In the genomic region with DNA sequence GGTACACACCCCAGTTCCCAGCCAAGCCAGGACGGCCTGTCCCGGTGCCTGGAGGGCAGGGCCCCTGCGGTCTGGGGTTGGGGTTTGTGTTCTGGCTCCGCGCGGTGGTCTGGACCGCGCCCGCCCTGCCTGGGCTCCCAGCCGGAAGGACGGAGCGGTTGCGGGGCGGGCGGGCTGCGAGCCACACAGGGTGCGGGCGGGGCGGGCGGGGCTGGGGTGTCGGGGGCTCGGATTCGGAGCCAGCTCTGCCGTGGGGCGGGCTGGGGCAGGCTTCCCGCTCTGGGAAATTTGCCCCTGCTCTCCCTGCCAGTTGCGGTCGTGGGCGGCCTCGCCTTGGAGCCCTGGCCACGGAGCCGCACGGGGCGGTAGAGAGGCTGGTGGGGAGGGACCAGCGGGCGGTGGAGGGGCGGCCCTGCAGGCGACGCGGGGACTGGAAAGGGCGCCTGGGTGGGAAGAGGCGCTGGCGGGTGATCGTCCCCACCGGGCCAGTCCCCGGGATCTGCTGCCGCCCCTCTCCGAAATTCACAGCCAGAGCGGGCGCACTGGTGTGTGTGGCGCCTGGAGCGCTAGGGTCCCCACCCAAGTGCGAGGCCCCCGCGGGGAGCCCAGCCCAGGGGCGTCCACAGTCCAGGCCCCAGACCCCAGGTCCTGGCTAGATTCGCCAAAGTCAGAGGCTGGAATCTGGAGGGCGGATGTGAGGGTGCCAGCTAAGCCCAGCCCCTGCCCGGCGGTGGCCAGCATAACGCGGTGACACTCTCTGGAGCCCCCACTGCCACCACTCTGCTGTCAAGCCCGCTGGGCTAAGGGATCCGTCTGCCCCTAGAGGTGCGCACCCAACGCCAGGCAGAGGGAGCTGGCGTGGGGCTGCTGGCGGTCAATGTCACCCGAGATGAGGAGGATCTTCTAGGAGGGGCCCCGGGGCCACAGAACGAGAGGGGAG, we compare ENCODE assay signal across 17 cellular contexts. TPM values are rescaled to one million over a fixed set of nuclear protein-coding genes. Genes with fewer than 3 reads are reported as not detected.
DNase-seq lines count a peak whose midpoint lies in the region; ATAC-seq and TF ChIP-seq lines count a peak whose summit lies in the region.
"Had no signal": no experiment of that assay in that cellular context is flagged by ENCODE, and none has a peak within 500 bp of the region (broad histone marks: within the 10 kb centered on the region; RNA-seq: fewer than 3 reads in every experiment).

No MANE protein-coding gene starts in this region.

- no peak overlapping the region for H3K4me3 Mint-ChIP-seq in activated CD8-positive, alpha-beta T cell treated with anti-CD3 and anti-CD28 coated beads, Interleukin-2, amount 10 ng/mL, durations not matched to agents 7 days and 5 days
- H3K4me3 Mint-ChIP-seq: natural killer cell had no signal

- H3K27ac Mint-ChIP-seq in activated CD8-positive, alpha-beta T cell treated with anti-CD3 and anti-CD28 coated beads, Interleukin-2, amount 10 ng/mL, durations not matched to agents 7 days and 5 days: no peak overlapping the region
- H3K27ac Mint-ChIP-seq: natural killer cell had no signal

- WGBS in sigmoid colon, 2 donors: 11 to 40% methylated on average over 71 of the region's 71 CpGs

- H3K36me3 ChIP-seq in sigmoid colon: no peaks in the 10 kb centered on the region

- H3K4me1 ChIP-seq in sigmoid colon: peaks cover 0 to 13% (median 5%) of the 10 kb centered on the region in 4 donors

- POLR2A ChIA-PET in activated CD8-positive, alpha-beta T cell treated with anti-CD3 and anti-CD28 coated beads, Interleukin-2, amount 10 ng/mL, durations not matched to agents 7 days and 5 days (lab: Charles Lee): no interaction called here

- no peak for TF ChIP-seq POLR2A in sigmoid colon (IDR thresholded peaks at IDR 0.05)

- no peaks in the 10 kb centered on the region for H3K4me1 Mint-ChIP-seq in activated CD8-positive, alpha-beta T cell treated with anti-CD3 and anti-CD28 coated beads, Interleukin-2, amount 10 ng/mL, durations not matched to agents 7 days and 5 days (ENCODE audit: low read depth)
- H3K4me1 Mint-ChIP-seq: natural killer cell had no signal

- CTCF ChIA-PET in activated CD8-positive, alpha-beta T cell treated with anti-CD3 and anti-CD28 coated beads, Interleukin-2, amount 10 ng/mL, durations not matched to agents 7 days and 5 days (lab: Charles Lee): no interaction called here

- no peaks in the 10 kb centered on the region for H3K36me3 Mint-ChIP-seq in activated CD8-positive, alpha-beta T cell treated with anti-CD3 and anti-CD28 coated beads, Interleukin-2, amount 10 ng/mL, durations not matched to agents 7 days and 5 days (ENCODE audit: low read depth)
- H3K36me3 Mint-ChIP-seq: natural killer cell had no signal

- H3K27ac ChIP-seq in coronary artery: peak overlapping the region; percentile 3 to 53
- peak overlapping the region in 1 of 4 donors; percentile 28 for H3K27ac ChIP-seq in sigmoid colon
- H3K27ac ChIP-seq: KMS-11, skin epidermis had no signal

- H3K27me3 Mint-ChIP-seq in activated CD8-positive, alpha-beta T cell treated with anti-CD3 and anti-CD28 coated beads, Interleukin-2, amount 10 ng/mL, durations not matched to agents 7 days and 5 days (ENCODE audit: low read depth): no peaks in the 10 kb centered on the region

- peak overlapping the region; percentile 65 for H3K4me3 ChIP-seq in coronary artery
- peak overlapping the region; percentile 14 to 48 (median 26) for H3K4me3 ChIP-seq in sigmoid colon
- H3K4me3 ChIP-seq: lung had no signal

- peaks cover 14% of the 10 kb centered on the region for H3K9me3 Mint-ChIP-seq in activated CD8-positive, alpha-beta T cell treated with anti-CD3 and anti-CD28 coated beads, Interleukin-2, amount 10 ng/mL, durations not matched to agents 7 days and 5 days (ENCODE audit: insufficient read depth)

- peak; percentile 48 for ATAC-seq in left lobe of liver
- ATAC-seq in left colon: no peak
- ATAC-seq in activated CD8-positive, alpha-beta T cell treated with anti-CD3 and anti-CD28 coated beads, Interleukin-2, amount 10 ng/mL, durations not matched to agents 7 days and 5 days: no peak
- no peak for ATAC-seq in HG02885 (IDR thresholded peaks at IDR 0.05; ENCODE audit: poor library complexity, unreplicated experiment)
- ATAC-seq: natural killer cell had no signal

- H3K27me3 ChIP-seq in sigmoid colon: peaks cover 0 to 38% (median 19%) of the 10 kb centered on the region in 3 donors

- intact Hi-C loops in sigmoid colon (cut with DNase I) (no loop called here), left colon (cut with DNase I, micrococcal nuclease) (no loop called here)

- H3K9me3 ChIP-seq in sigmoid colon: peaks cover 0 to 2% (median 0%) of the 10 kb centered on the region in 4 donors

- TF ChIP-seq EP300 in sigmoid colon (IDR thresholded peaks at IDR 0.05): no peak

- no peak for TF ChIP-seq CTCF in coronary artery (IDR thresholded peaks at IDR 0.05)
- TF ChIP-seq CTCF in sigmoid colon (IDR thresholded peaks at IDR 0.05): no peak

- DNase-seq in Ammon's horn (ENCODE audit: low spot score): peak; percentile 25
- no peak for DNase-seq in coronary artery (ENCODE audit: low spot score)
- DNase-seq in left lobe of liver (ENCODE audit: low spot score): no peak
- no peak for DNase-seq in sigmoid colon
- no peak for DNase-seq in left colon
- DNase-seq in middle frontal gyrus (ENCODE audit: extremely low spot score, low spot score): no peak
- DNase-seq in activated CD8-positive, alpha-beta T cell treated with anti-CD3 and anti-CD28 coated beads, Interleukin-2, amount 10 ng/mL, durations not matched to agents 7 days and 5 days: no peak
- DNase-seq: ACHN; activated effector memory CD4-positive, alpha-beta T cell treated with anti-CD3 and anti-CD28 coated beads, Interleukin-2, amount 50 U/mL, for 16 hours; natural killer cell; NCI-H1417 treated with DMSO at 0.1 percent for 48 hours; stimulated activated naive CD4-positive, alpha-beta T cell had no signal

RNA-seq across cellular contexts. Expression of gene ZNF492, which starts 11.0 kb away (rescaled TPM):
- total RNA-seq in left lobe of liver (not detected), sigmoid colon (under 1 TPM in 3 of 4 donors, not detected in 1; 0.14 to 0.33 (median 0.28) TPM), left colon (under 1 TPM; 0.08 to 0.43 TPM)
- under 1 TPM in 1 of 3 donors, not detected in 2; 0.48 TPM for polyA plus RNA-seq in sigmoid colon
- 1 to 10 TPM; 2.1 to 2.2 TPM for total RNA-seq in activated CD8-positive, alpha-beta T cell treated with anti-CD3 and anti-CD28 coated beads, Interleukin-2, amount 10 ng/mL, durations not matched to agents 7 days and 5 days
- total RNA-seq: NCI-H460 had no signal
